8 cellular contexts compared by ENCODE assay signal in genomic region chr4:101169044-101170014, GRCh38.
DNase-seq lines count a peak whose midpoint lies in the region; ATAC-seq and TF ChIP-seq lines count a peak whose summit lies in the region.

No MANE protein-coding gene starts in this region.

- H3K4me3 ChIP-seq in epithelial cell of esophagus (ENCODE audit: low read length) (no peak overlapping the region), tibial artery (no peak overlapping the region)

- no peak overlapping the region for H3K4me3 Mint-ChIP-seq in activated CD8-positive, alpha-beta T cell treated with anti-CD3 and anti-CD28 coated beads for 36 hours
- H3K4me3 Mint-ChIP-seq in natural killer cell: no peak overlapping the region

- no peaks in the 10 kb centered on the region for H3K9me3 ChIP-seq in tibial artery

- no peaks in the 10 kb centered on the region for H3K36me3 ChIP-seq in tibial artery

- CTCF ChIA-PET in activated CD8-positive, alpha-beta T cell treated with anti-CD3 and anti-CD28 coated beads for 36 hours (lab: Charles Lee): interaction anchor here (0.7 to 3.0 kb wide), 28 partner anchors 9 to 1078 kb away, joined by 3 to 20 read pairs (median 4); no protein-coding TSS in a partner anchor

- no peaks in the 10 kb centered on the region for H3K27me3 ChIP-seq in tibial artery

- peak; percentile 85 for TF ChIP-seq CTCF in activated CD8-positive, alpha-beta T cell treated with anti-CD3 and anti-CD28 coated beads for 36 hours (IDR thresholded peaks at IDR 0.05)
- TF ChIP-seq CTCF in epithelial cell of esophagus (IDR thresholded peaks at IDR 0.05; ENCODE audit: insufficient read depth, low read depth, low read length, missing control alignments) (peak; percentile 81), natural killer cell (IDR thresholded peaks at IDR 0.05) (peak; percentile 81), tibial artery (IDR thresholded peaks at IDR 0.05) (peak; percentile 50 to 54)

- no peak overlapping the region for H3K27ac ChIP-seq in tibial artery

- H3K36me3 Mint-ChIP-seq in activated CD8-positive, alpha-beta T cell treated with anti-CD3 and anti-CD28 coated beads for 36 hours (ENCODE audit: low read depth): no peaks in the 10 kb centered on the region
- H3K36me3 Mint-ChIP-seq in natural killer cell: no peaks in the 10 kb centered on the region

- no peaks in the 10 kb centered on the region for H3K9me3 Mint-ChIP-seq in activated CD8-positive, alpha-beta T cell treated with anti-CD3 and anti-CD28 coated beads for 36 hours
- no peaks in the 10 kb centered on the region for H3K9me3 Mint-ChIP-seq in natural killer cell

- DNase-seq in COLO668 (lab: John Stamatoyannopoulos, UW; ENCODE audit: unreplicated experiment) (peak; percentile 67), NCI-H526 treated with DMSO at 0.1 percent for 48 hours (lab: John Stamatoyannopoulos, UW) (peak; percentile 55), epithelial cell of esophagus (ENCODE audit: low read depth) (peak; percentile 86), natural killer cell (peak; percentile 30), tibial artery (peak in 1 of 2 donors; percentile 28)
- peak; percentile 76 for DNase-seq in activated CD8-positive, alpha-beta T cell treated with anti-CD3 and anti-CD28 coated beads for 36 hours

- POLR2A ChIA-PET in activated CD8-positive, alpha-beta T cell treated with anti-CD3 and anti-CD28 coated beads for 36 hours (lab: Charles Lee): no interaction called here

- intact Hi-C loops in activated CD8-positive, alpha-beta T cell treated with anti-CD3 and anti-CD28 coated beads for 36 hours (cut with micrococcal nuclease): loop anchor here (2.0 to 10.0 kb wide), 4 partner anchors 178 to 561 kb away; partner anchors contain the start of gene PPP3CA
- intact Hi-C loops in natural killer cell (cut with micrococcal nuclease) (loop anchor here (1.0 kb wide), 2 partner anchors 428 to 561 kb away; no protein-coding TSS in a partner anchor), tibial artery (cut with DNase I; ENCODE audit: low total_unique reads) (no loop called here)

- no peaks in the 10 kb centered on the region for H3K27me3 Mint-ChIP-seq in activated CD8-positive, alpha-beta T cell treated with anti-CD3 and anti-CD28 coated beads for 36 hours
- no peaks in the 10 kb centered on the region for H3K27me3 Mint-ChIP-seq in natural killer cell (ENCODE audit: low read depth in 2 of 2)

- peaks cover 4% of the 10 kb centered on the region for H3K4me1 Mint-ChIP-seq in activated CD8-positive, alpha-beta T cell treated with anti-CD3 and anti-CD28 coated beads for 36 hours (ENCODE audit: low read depth)
- H3K4me1 Mint-ChIP-seq in natural killer cell: peaks cover 10 to 11% of the 10 kb centered on the region in 2 donors

- peaks cover 0 to 7% (median 0%) of the 10 kb centered on the region in 4 donors for H3K4me1 ChIP-seq in tibial artery

- ATAC-seq in GM19455 (IDR thresholded peaks at IDR 0.05; ENCODE audit: unreplicated experiment) (peak; percentile 98), HG03460 (IDR thresholded peaks at IDR 0.05; ENCODE audit: unreplicated experiment) (peak; percentile 98), natural killer cell (peak; percentile 94 to 99 (median 99))
- ATAC-seq in activated CD8-positive, alpha-beta T cell treated with anti-CD3 and anti-CD28 coated beads for 36 hours: peak; percentile 98

- H3K27ac Mint-ChIP-seq in activated CD8-positive, alpha-beta T cell treated with anti-CD3 and anti-CD28 coated beads for 36 hours: no peak overlapping the region
- H3K27ac Mint-ChIP-seq in natural killer cell: no peak overlapping the region
